In the genomic region with DNA sequence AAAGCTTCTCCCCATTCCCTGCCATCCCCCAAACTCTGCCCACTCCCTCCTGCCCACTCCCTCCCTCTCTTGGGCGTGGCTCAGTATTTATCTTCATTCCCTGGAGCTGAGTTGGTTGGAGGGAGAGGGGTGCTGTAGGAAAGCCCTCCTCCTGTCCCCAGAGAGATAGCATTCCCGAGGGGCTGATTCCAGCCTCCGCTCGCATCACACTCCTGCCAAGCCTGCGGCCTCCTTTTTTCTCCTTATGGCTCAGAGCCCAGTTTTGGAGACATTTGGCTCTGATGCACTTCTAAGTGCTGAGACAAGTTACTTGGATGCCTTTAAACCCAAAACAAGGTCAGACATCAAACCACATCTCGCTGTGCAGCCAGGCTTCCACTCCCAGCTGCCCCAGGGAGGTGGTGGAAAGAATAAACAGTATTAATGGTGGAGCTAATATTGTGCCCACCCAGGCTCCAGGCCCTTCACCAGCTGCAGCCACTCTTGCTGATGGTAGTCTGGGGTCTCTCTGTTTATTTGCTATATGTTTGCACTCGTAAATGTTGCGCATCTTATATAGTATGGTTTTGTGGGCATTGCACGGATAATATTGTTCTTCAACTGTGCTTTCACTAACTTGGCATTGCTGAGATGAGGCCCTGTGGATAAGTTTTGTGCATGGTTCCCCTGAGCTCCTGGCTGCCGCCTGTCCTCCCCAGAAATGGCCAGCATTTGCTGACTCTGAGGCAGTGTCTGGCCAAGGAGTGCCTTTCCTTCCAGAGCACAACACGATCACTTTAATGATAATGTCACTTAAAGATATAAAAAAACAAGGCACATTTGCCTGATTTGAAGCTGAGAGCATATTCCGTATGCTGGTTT, we compare ENCODE assay signal across 8 cellular contexts.
A peak's percentile ranks its signal among the peaks of the same experiment; 100 is the strongest.
DNase-seq lines count a peak whose midpoint lies in the region; ATAC-seq and TF ChIP-seq lines count a peak whose summit lies in the region.

No MANE protein-coding gene starts in this region.

- DNase-seq in AG09319 (ENCODE audit: extremely low read depth, low read depth) (peak; percentile 51), NCI-H446 treated with DMSO at 0.1 percent for 48 hours (lab: John Stamatoyannopoulos, UW) (peak; percentile 15), fibroblast of peridontal ligament (ENCODE audit: extremely low read depth) (peak; percentile 91), posterior vena cava (ENCODE audit: low spot score) (peak; percentile 78), HuH-7 (ENCODE audit: low spot score) (no peak), T-helper 2 cell (no peak)
- no peak for DNase-seq in stimulated activated CD4-positive, alpha-beta T cell treated with anti-CD3 and anti-CD28 coated beads, Interleukin-12 subunit alpha, Interleukin-12 subunit beta, amount 100 ng/mL, for 4 hours

- intact Hi-C loops in posterior vena cava (cut with DNase I), result loop anchor here in 1 of 2 donors (10.0 kb wide), 1 partner anchor 246 kb away; no protein-coding TSS in a partner anchor

- no peak for ATAC-seq in GM18909 (IDR thresholded peaks at IDR 0.05; ENCODE audit: poor library complexity, unreplicated experiment)

- TF ChIP-seq CTCF in AG09319 (IDR thresholded peaks at IDR 0.05; ENCODE audit: low read depth, low read length), result no peak

Comparison
In these comparisons a context has a peak if more than half of its experiments do, and no peak if none do; other contexts are left out.
1. DNase-seq: peak in AG09319 (single experiment), NCI-H446 treated with DMSO at 0.1 percent for 48 hours (single experiment), fibroblast of peridontal ligament (single experiment) and posterior vena cava (single experiment); none in HuH-7 (single experiment), T-helper 2 cell (0 of 5) and stimulated activated CD4-positive, alpha-beta T cell treated with anti-CD3 and anti-CD28 coated beads, Interleukin-12 subunit alpha, Interleukin-12 subunit beta, amount 100 ng/mL, for 4 hours (single experiment).